In genomic region chr4:157779084-157779483, GRCh38 we compare ENCODE assay signal across 20 cellular contexts.
DNase-seq lines count a peak whose midpoint lies in the region; ATAC-seq and TF ChIP-seq lines count a peak whose summit lies in the region.
"Had no signal": no experiment of that assay in that cellular context is flagged by ENCODE, and none has a peak within 500 bp of the region (broad histone marks: within the 10 kb centered on the region; RNA-seq: fewer than 3 reads in every experiment).

No MANE protein-coding gene starts in this region.

- H3K79me2 ChIP-seq in smooth muscle cell (ENCODE audit: low read depth), result no peaks in the 10 kb centered on the region

- no peaks in the 10 kb centered on the region for H3K4me1 ChIP-seq in lower lobe of right lung
- no peaks in the 10 kb centered on the region for H3K4me1 ChIP-seq in smooth muscle cell (ENCODE audit: low read depth)
- H3K4me1 ChIP-seq: SJSA1 had no signal

- no peak overlapping the region for H3K9ac ChIP-seq in smooth muscle cell (ENCODE audit: low read depth)

- no peak overlapping the region for H3K27ac ChIP-seq in lower lobe of right lung
- no peak overlapping the region for H3K27ac ChIP-seq in smooth muscle cell (ENCODE audit: low read depth)
- H3K27ac ChIP-seq: SJSA1 had no signal

- WGBS in smooth muscle cell (ENCODE audit: low lambda C conversion rate), result 68% methylated on average over 1 of the region's 1 CpG

- H3K36me3 ChIP-seq in lower lobe of right lung (no peaks in the 10 kb centered on the region), smooth muscle cell (ENCODE audit: low read depth) (no peaks in the 10 kb centered on the region)
- H3K36me3 ChIP-seq: SJSA1 had no signal

- no peaks in the 10 kb centered on the region for H3K9me3 ChIP-seq in lower lobe of right lung
- H3K9me3 ChIP-seq in smooth muscle cell (replicated peaks; ENCODE audit: low read depth), result no peaks in the 10 kb centered on the region
- H3K9me3 ChIP-seq: SJSA1 had no signal

- no peak overlapping the region for H2AFZ ChIP-seq in smooth muscle cell (ENCODE audit: low read depth)

- H3K27me3 ChIP-seq in lower lobe of right lung (ENCODE audit: low read depth) (no peaks in the 10 kb centered on the region), smooth muscle cell (ENCODE audit: low read depth) (no peaks in the 10 kb centered on the region)
- H3K27me3 ChIP-seq: SJSA1 had no signal

- peak; percentile 0 for DNase-seq in NCI-H510A (lab: John Stamatoyannopoulos, UW)
- DNase-seq in NCI-H510A treated with DMSO at 0.1 percent for 48 hours (lab: John Stamatoyannopoulos, UW), result no peak
- peak; percentile 74 for DNase-seq in NCI-H2081 treated with DMSO at 0.1 percent for 48 hours (lab: John Stamatoyannopoulos, UW)
- peak; percentile 51 for DNase-seq in NCI-H748 treated with DMSO at 0.1 percent for 48 hours (lab: John Stamatoyannopoulos, UW)
- DNase-seq in retina, result peak; percentile 42
- DNase-seq in lower lobe of right lung, result no peak
- DNase-seq in smooth muscle cell (lab: John Stamatoyannopoulos, UW; ENCODE audit: unreplicated experiment), result no peak
- DNase-seq: DND-41, H7, MM.1S, NCI-H1048, NCI-H1436 treated with DMSO at 0.1 percent for 48 hours, NCI-H2107, NCI-H226, NCI-H774 had no signal

- H3K4me2 ChIP-seq in smooth muscle cell, result no peak overlapping the region

- TF ChIP-seq CTCF in lower lobe of right lung (IDR thresholded peaks at IDR 0.05), result no peak
- no peak for TF ChIP-seq CTCF in smooth muscle cell (IDR thresholded peaks at IDR 0.05; ENCODE audit: borderline replicate concordance, insufficient read depth, poor library complexity, severe bottlenecking)

- no peak overlapping the region for H3K4me3 ChIP-seq in lower lobe of right lung
- no peak overlapping the region for H3K4me3 ChIP-seq in smooth muscle cell
- H3K4me3 ChIP-seq: GM12878, K562, SJSA1 had no signal

- intact Hi-C loops in lower lobe of right lung (cut with DNase I), result no loop called here

- no peaks in the 10 kb centered on the region for H4K20me1 ChIP-seq in smooth muscle cell (ENCODE audit: low read depth)

- no peaks in the 10 kb centered on the region for H3F3A ChIP-seq in smooth muscle cell (ENCODE audit: low read depth)

- ATAC-seq in lower lobe of right lung, result no peak
- no peak for ATAC-seq in HG03159 (IDR thresholded peaks at IDR 0.05; ENCODE audit: unreplicated experiment)
- ATAC-seq: GM12878, K562, Right ventricle myocardium inferior had no signal

Comparison
In these comparisons a context has a peak if more than half of its experiments do, and no peak if none do; other contexts are left out.
1. DNase-seq: peak in NCI-H510A (single experiment), NCI-H2081 treated with DMSO at 0.1 percent for 48 hours (single experiment), NCI-H748 treated with DMSO at 0.1 percent for 48 hours (single experiment) and retina (single experiment); none in NCI-H510A treated with DMSO at 0.1 percent for 48 hours (single experiment), lower lobe of right lung (single experiment) and smooth muscle cell (single experiment).